14 cellular contexts compared by ENCODE assay signal in the genomic region with DNA sequence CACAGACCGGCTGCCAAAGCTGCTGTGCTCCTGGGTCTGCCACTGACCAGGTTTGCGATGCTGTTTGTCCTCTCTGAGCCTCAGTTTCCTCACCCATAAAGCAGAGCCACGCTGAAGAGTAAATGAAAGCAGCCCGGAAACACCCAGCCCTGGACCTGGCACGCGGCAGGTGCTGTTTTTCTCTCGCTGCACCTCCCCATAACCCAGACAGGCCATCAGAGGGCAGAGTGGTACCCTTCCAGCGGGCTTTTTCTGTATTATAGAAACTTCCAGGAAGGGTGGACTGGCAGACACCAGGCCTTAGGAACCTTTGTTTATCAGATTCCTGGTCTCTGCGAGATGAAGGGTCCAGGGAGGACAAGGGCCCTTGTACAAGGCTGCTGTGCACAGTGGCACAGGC. TPM values are rescaled to one million over a fixed set of nuclear protein-coding genes. Genes with fewer than 3 reads are reported as not detected.
DNase-seq lines count a peak whose midpoint lies in the region; ATAC-seq, FAIRE-seq and TF ChIP-seq lines count a peak whose summit lies in the region.
"Had no signal": no experiment of that assay in that cellular context is flagged by ENCODE, and none has a peak within 500 bp of the region (broad histone marks: within the 10 kb centered on the region; RNA-seq: fewer than 3 reads in every experiment).

No MANE protein-coding gene starts in this region.

- intact Hi-C loops in pancreas (cut with DNase I) = no loop called here
- intact Hi-C loops in posterior cingulate gyrus (cut with DNase I) = no loop called here

- TF ChIP-seq POLR2A in NB4 (IDR thresholded peaks at IDR 0.05; ENCODE audit: extremely low read depth, insufficient read length) = no peak

- H3K27me3 ChIP-seq in pancreas = no peaks in the 10 kb centered on the region
- H3K27me3 ChIP-seq: ovary had no signal

- 14 to 15% methylated on average over 9 of the region's 9 CpGs for WGBS in pancreas, 2 donors

- H3K4me3 ChIP-seq in NB4 (ENCODE audit: low read depth, low read length) = no peak overlapping the region
- peak overlapping the region in 1 of 4 donors; percentile 1 for H3K4me3 ChIP-seq in pancreas
- H3K4me3 ChIP-seq: ovary, upper lobe of left lung had no signal

- H3K9me3 ChIP-seq in pancreas = no peaks in the 10 kb centered on the region
- H3K9me3 ChIP-seq: ovary, upper lobe of left lung had no signal

- no peak overlapping the region for H3K27ac ChIP-seq in pancreas
- H3K27ac ChIP-seq: ovary, upper lobe of left lung had no signal

- H3K36me3 ChIP-seq in pancreas = no peaks in the 10 kb centered on the region
- H3K36me3 ChIP-seq: ovary, upper lobe of left lung had no signal

- ATAC-seq in pancreas = peak; percentile 53 to 97 (median 75)
- ATAC-seq: effector memory CD8-positive, alpha-beta T cell had no signal

- FAIRE-seq in pancreas (lab: Jason Lieb, UNC) = no peak
- FAIRE-seq: GM12892 had no signal

- DNase-seq in NCI-H2107 treated with DMSO at 0.1 percent for 48 hours (lab: John Stamatoyannopoulos, UW; ENCODE audit: unreplicated experiment) (peak; percentile 7), NCI-H2107 (lab: John Stamatoyannopoulos, UW) (no peak), NB4 (ENCODE audit: low read depth) (no peak), cerebellum (ENCODE audit: low spot score) (peak; percentile 41), pancreas (peak in 2 of 6 donors; percentile 19 to 34), RKO (ENCODE audit: low spot score) (no peak), germinal center (ENCODE audit: low spot score) (no peak), posterior cingulate gyrus (no peak)
- DNase-seq: activated naive CD4-positive, alpha-beta T cell; effector memory CD8-positive, alpha-beta T cell; KG1; ovary; upper lobe of left lung had no signal

- TF ChIP-seq CTCF in NB4 (IDR thresholded peaks at IDR 0.05; ENCODE audit: low read depth, low read length) = peak; percentile 26
- peak in 1 of 4 donors; percentile 14 for TF ChIP-seq CTCF in pancreas (IDR thresholded peaks at IDR 0.05)

- no peaks in the 10 kb centered on the region for H3K4me1 ChIP-seq in pancreas
- H3K4me1 ChIP-seq: upper lobe of left lung had no signal

RNA-seq across cellular contexts. Expression of a gene that starts 17.9 kb away (rescaled TPM):
- total RNA-seq in cerebellum = 5.2 TPM
- under 1 TPM in 4 of 6 donors, not detected in 2; 0.06 to 0.28 (median 0.13) TPM for total RNA-seq in pancreas
- under 1 TPM in 1 of 2 donors, not detected in 1; 0.07 TPM for polyA plus RNA-seq in pancreas
- polyA plus RNA-seq: ovary had no signal

RNA-seq across cellular contexts. Expression of a gene that starts 46.6 kb away (rescaled TPM):
- total RNA-seq in cerebellum = 22.3 TPM
- 10 to 100 TPM in 4 of 6 donors, 1 to 10 TPM in 2; 7.7 to 13.3 (median 12.1) TPM for total RNA-seq in pancreas
- polyA plus RNA-seq in pancreas = 10 to 100 TPM; 24.2 to 27.8 TPM

RNA-seq across cellular contexts. Expression of a gene that starts 53.4 kb away (rescaled TPM):
- not detected for total RNA-seq in cerebellum
- not detected for total RNA-seq in pancreas
- not detected for polyA plus RNA-seq in pancreas
- total RNA-seq: ovary, upper lobe of left lung had no signal
- polyA plus RNA-seq: ovary had no signal

Comparison
In these comparisons a context has a peak if more than half of its experiments do, and no peak if none do; other contexts are left out.
1. DNase-seq: peak in NCI-H2107 treated with DMSO at 0.1 percent for 48 hours (single experiment) and cerebellum (single experiment); none in NCI-H2107 (single experiment), NB4 (single experiment), RKO (single experiment), germinal center (single experiment) and posterior cingulate gyrus (0 of 10).